In the genomic region with DNA sequence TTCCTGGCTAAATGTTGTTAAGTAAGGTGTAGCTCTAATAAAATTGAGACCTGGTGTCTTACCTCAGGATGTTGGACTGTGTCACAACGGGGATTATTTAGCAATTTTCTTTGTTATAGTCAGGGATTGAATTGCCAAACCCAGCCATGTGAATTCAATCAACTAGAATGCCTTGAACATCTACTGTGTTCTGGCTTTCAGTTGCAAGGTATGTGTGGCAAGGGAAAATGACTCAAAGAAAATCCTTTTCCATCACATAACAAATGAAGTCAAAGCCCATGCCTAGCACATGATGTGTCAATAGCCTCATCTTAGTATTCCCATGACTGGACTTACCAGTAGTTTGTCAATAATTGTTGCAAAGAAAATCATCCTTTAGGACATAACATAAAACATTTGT, we compare ENCODE assay signal across 26 cellular contexts.
"Had no signal": no experiment of that assay in that cellular context is flagged by ENCODE, and none has a peak within 500 bp of the region (broad histone marks: within the 10 kb centered on the region; RNA-seq: fewer than 3 reads in every experiment).

No MANE protein-coding gene starts in this region.

- DNase-seq: activated CD4-positive, alpha-beta T cell treated with anti-CD3 and anti-CD28 coated beads for 48 hours; activated CD4-positive, alpha-beta T cell treated with anti-CD3 and anti-CD28 coated beads, Interleukin-2, amount 50 U/mL, for 48 hours; activated CD8-positive, alpha-beta memory T cell treated with anti-CD3 and anti-CD28 coated beads for 24 hours; activated gamma-delta T cell treated with Interleukin-2 at 50 U/mL for 16 hours; activated naive CD4-positive, alpha-beta T cell treated with anti-CD3 and anti-CD28 coated beads, Interleukin-2, amount 50 U/mL, for 16 hours; body of pancreas; dorsolateral prefrontal cortex; effector memory CD4-positive, alpha-beta T cell; erythroblast; islet precursor cell; midbrain; naive thymus-derived CD4-positive, alpha-beta T cell; occipital lobe; right cardiac atrium; stimulated activated CD4-positive, alpha-beta T cell treated with anti-CD3 and anti-CD28 coated beads, Interleukin-15, amount 100 ng/mL, for 24 hours; stimulated activated CD4-positive, alpha-beta T cell treated with anti-CD3 and anti-CD28 coated beads, Interleukin-2, amount 100 ng/mL, for 24 hours; stimulated activated naive B cell treated with anti-CD40 and anti-IgM and Interleukin-4, amounts not matched to agents 10 μg/mL and 1 μg/mL and 100 μg/mL, for 72 hours; stomach; T-helper 17 cell; T1000; tibial artery; upper lobe of right lung; WERI-Rb-1 had no signal

- H3K4me3 ChIP-seq: body of pancreas, coronary artery, dorsolateral prefrontal cortex, stomach, suprapubic skin, tibial artery, upper lobe of right lung had no signal

- H3K27ac ChIP-seq: body of pancreas, coronary artery, dorsolateral prefrontal cortex, stomach, suprapubic skin, tibial artery, upper lobe of right lung, WERI-Rb-1 had no signal

- ATAC-seq: activated CD4-positive, CD25-positive, alpha-beta regulatory T cell treated with anti-CD3 and anti-CD28 coated beads, Interleukin-2, amount 50 U/mL, for 24 hours; body of pancreas; naive thymus-derived CD4-positive, alpha-beta T cell; right cardiac atrium; stimulated activated naive B cell treated with anti-CD40 and anti-IgM and Interleukin-4, amounts not matched to agents 10 μg/mL and 1 μg/mL and 100 μg/mL, for 72 hours; T-helper 17 cell; upper lobe of right lung had no signal
